In the genomic region with DNA sequence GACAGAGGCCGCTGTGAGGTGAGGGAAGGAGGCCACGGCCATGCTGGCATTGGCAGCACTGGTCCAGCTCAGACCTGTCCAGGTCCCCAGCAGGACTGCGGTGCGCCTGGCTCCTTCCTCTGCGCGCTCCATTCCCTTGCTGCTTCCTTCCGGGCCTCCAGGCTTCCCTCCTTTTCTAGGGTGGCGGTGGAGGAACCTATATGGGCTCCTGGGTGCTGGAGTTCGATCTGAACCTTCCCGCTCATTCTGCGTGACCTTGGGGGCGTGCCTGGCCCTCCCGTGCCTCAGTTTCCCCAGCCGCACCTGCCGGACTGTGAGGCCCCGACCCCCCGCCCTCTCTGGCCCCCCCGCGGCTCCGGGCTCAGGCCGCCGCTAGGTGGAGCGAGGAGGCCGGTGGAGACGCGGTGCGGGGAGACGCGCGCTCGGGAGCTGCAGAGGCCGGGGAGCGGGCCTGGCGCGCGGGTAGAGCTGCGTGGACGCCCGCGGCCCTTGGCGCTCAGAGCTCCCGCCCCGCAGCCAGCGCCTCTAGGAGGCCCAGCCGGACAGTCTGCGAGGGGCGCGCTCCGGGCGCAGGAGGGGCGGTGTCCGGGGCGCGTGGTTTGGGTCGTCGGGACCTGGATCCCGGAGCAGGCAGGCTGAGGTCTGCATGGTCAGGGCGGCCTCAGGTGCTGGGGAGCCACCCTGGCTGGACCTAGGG, we compare ENCODE assay signal across 8 cellular contexts. TPM values are rescaled to one million over a fixed set of nuclear protein-coding genes. Genes with fewer than 3 reads are reported as not detected.
DNase-seq lines count a peak whose midpoint lies in the region; ATAC-seq and TF ChIP-seq lines count a peak whose summit lies in the region.

No MANE protein-coding gene starts in this region.

- TF ChIP-seq CTCF in AG04449 (IDR thresholded peaks at IDR 0.05; ENCODE audit: insufficient read depth, low read length, missing control alignments): peak; percentile 77
- peak; percentile 86 for TF ChIP-seq CTCF in GM13977 (IDR thresholded peaks at IDR 0.05; ENCODE audit: extremely low read depth, insufficient read depth, missing control alignments)
- TF ChIP-seq CTCF in RWPE1 (conservative IDR thresholded peaks at IDR 0.05; ENCODE audit: low read depth): peak; percentile 80

- H3K27ac Mint-ChIP-seq in activated T-helper 2 cell treated with anti-CD3 and anti-CD28 coated beads, Interferon-gamma antibody, Interleukin-2, Interleukin-4, amounts not matched to agents 10 μg/mL and 5 μg/mL and 100 μg/mL, durations not matched to agents 14 hours and 24 hours and 36 hours: no peak overlapping the region

- DNase-seq in AG04449 (ENCODE audit: low read depth, low spot score): no peak
- peak; percentile 91 for DNase-seq in GM13977 (ENCODE audit: low spot score)
- peak; percentile 66 for DNase-seq in RWPE1 (ENCODE audit: low spot score)
- DNase-seq in caudate nucleus (lab: John Stamatoyannopoulos, UW): peak in 51 of 61 donors; percentile 5 to 67 (median 35)
- peak; percentile 15 for DNase-seq in kidney glomerular epithelial cell (lab: John Stamatoyannopoulos, UW)
- peak; percentile 19 to 24 for DNase-seq in stimulated activated CD8-positive, alpha-beta memory T cell treated with anti-CD3 and anti-CD28 coated beads, Interleukin-15, amount 100 ng/mL, for 48 hours (ENCODE audit: low read depth in 2 of 2)
- no peak for DNase-seq in activated T-helper 2 cell treated with anti-CD3 and anti-CD28 coated beads, Interferon-gamma antibody, Interleukin-2, Interleukin-4, amounts not matched to agents 10 μg/mL and 5 μg/mL and 100 μg/mL, durations not matched to agents 14 hours and 24 hours and 36 hours (ENCODE audit: low spot score)

- ATAC-seq in GM19035 (IDR thresholded peaks at IDR 0.05; ENCODE audit: unreplicated experiment): no peak

- POLR2A ChIA-PET in AG04449 (lab: Yijun Ruan, JAX): no interaction called here
- POLR2A ChIA-PET in RWPE1 (lab: Yijun Ruan, JAX; ENCODE audit: low non-redundant PET): no interaction called here

- peaks cover 14% of the 10 kb centered on the region for H3K27me3 Mint-ChIP-seq in activated T-helper 2 cell treated with anti-CD3 and anti-CD28 coated beads, Interferon-gamma antibody, Interleukin-2, Interleukin-4, amounts not matched to agents 10 μg/mL and 5 μg/mL and 100 μg/mL, durations not matched to agents 14 hours and 24 hours and 36 hours (ENCODE audit: low read depth)

- H3K9me3 Mint-ChIP-seq in activated T-helper 2 cell treated with anti-CD3 and anti-CD28 coated beads, Interferon-gamma antibody, Interleukin-2, Interleukin-4, amounts not matched to agents 10 μg/mL and 5 μg/mL and 100 μg/mL, durations not matched to agents 14 hours and 24 hours and 36 hours: no peaks in the 10 kb centered on the region

- peak overlapping the region; percentile 20; the same call in 1 of the 2 replicates for H3K4me3 ChIP-seq in AG04449 (ENCODE audit: low read depth, low read length)

- H3K4me3 Mint-ChIP-seq in activated T-helper 2 cell treated with anti-CD3 and anti-CD28 coated beads, Interferon-gamma antibody, Interleukin-2, Interleukin-4, amounts not matched to agents 10 μg/mL and 5 μg/mL and 100 μg/mL, durations not matched to agents 14 hours and 24 hours and 36 hours (ENCODE audit: low read depth): no peak overlapping the region

- no peaks in the 10 kb centered on the region for H3K36me3 Mint-ChIP-seq in activated T-helper 2 cell treated with anti-CD3 and anti-CD28 coated beads, Interferon-gamma antibody, Interleukin-2, Interleukin-4, amounts not matched to agents 10 μg/mL and 5 μg/mL and 100 μg/mL, durations not matched to agents 14 hours and 24 hours and 36 hours (ENCODE audit: low read depth)

- intact Hi-C loops in activated T-helper 2 cell treated with anti-CD3 and anti-CD28 coated beads, Interferon-gamma antibody, Interleukin-2, Interleukin-4, amounts not matched to agents 10 μg/mL and 5 μg/mL and 100 μg/mL, durations not matched to agents 14 hours and 24 hours and 36 hours (cut with micrococcal nuclease): no loop called here

- H3K4me1 Mint-ChIP-seq in activated T-helper 2 cell treated with anti-CD3 and anti-CD28 coated beads, Interferon-gamma antibody, Interleukin-2, Interleukin-4, amounts not matched to agents 10 μg/mL and 5 μg/mL and 100 μg/mL, durations not matched to agents 14 hours and 24 hours and 36 hours (ENCODE audit: low read depth): no peaks in the 10 kb centered on the region

- H3K27ac ChIP-seq in RWPE1: peak overlapping the region; percentile 92
- H3K27ac ChIP-seq in caudate nucleus (ENCODE audit: low read depth, low read length): no peak overlapping the region

- in situ Hi-C loops in GM13977 (cut with MboI; ENCODE audit: low pct_unique_long_range_greater_than_20kb, low sequenced_read_pairs, unreplicated experiment): no loop called here

- CTCF ChIA-PET in AG04449 (lab: Yijun Ruan, JAX): interaction anchor here (0.6 to 3.2 kb wide), 18 partner anchors 9 to 135 kb away, joined by 3 to 18 read pairs (median 5); a partner anchor contains a TSS
- CTCF ChIA-PET in RWPE1 (lab: Yijun Ruan, JAX): interaction anchor here (0.6 to 1.6 kb wide), 12 partner anchors 9 to 319 kb away, joined by 3 to 8 read pairs (median 3); no protein-coding TSS in a partner anchor

RNA-seq across cellular contexts. Expression of a gene that starts 29.9 kb away (rescaled TPM):
- total RNA-seq in activated T-helper 2 cell treated with anti-CD3 and anti-CD28 coated beads, Interferon-gamma antibody, Interleukin-2, Interleukin-4, amounts not matched to agents 10 μg/mL and 5 μg/mL and 100 μg/mL, durations not matched to agents 14 hours and 24 hours and 36 hours: not detected in 2 replicates

RNA-seq across cellular contexts. Expression of a gene that starts 40.3 kb away (rescaled TPM):
- total RNA-seq in activated T-helper 2 cell treated with anti-CD3 and anti-CD28 coated beads, Interferon-gamma antibody, Interleukin-2, Interleukin-4, amounts not matched to agents 10 μg/mL and 5 μg/mL and 100 μg/mL, durations not matched to agents 14 hours and 24 hours and 36 hours: 91.7 and 99.4 TPM in 2 replicates

RNA-seq across cellular contexts. Expression of a gene that starts 46.5 kb away (rescaled TPM):
- total RNA-seq in activated T-helper 2 cell treated with anti-CD3 and anti-CD28 coated beads, Interferon-gamma antibody, Interleukin-2, Interleukin-4, amounts not matched to agents 10 μg/mL and 5 μg/mL and 100 μg/mL, durations not matched to agents 14 hours and 24 hours and 36 hours: 214 and 226 TPM in 2 replicates

Comparison
In these comparisons a context has a peak if more than half of its experiments do, and no peak if none do; other contexts are left out.
1. DNase-seq: peak in GM13977 (single experiment), RWPE1 (single experiment), caudate nucleus (51 of 61), kidney glomerular epithelial cell (single experiment) and stimulated activated CD8-positive, alpha-beta memory T cell treated with anti-CD3 and anti-CD28 coated beads, Interleukin-15, amount 100 ng/mL, for 48 hours (2 of 2); none in AG04449 (single experiment) and activated T-helper 2 cell treated with anti-CD3 and anti-CD28 coated beads, Interferon-gamma antibody, Interleukin-2, Interleukin-4, amounts not matched to agents 10 μg/mL and 5 μg/mL and 100 μg/mL, durations not matched to agents 14 hours and 24 hours and 36 hours (single experiment).
2. Peak in every context shown above with its lines, with median percentiles within 50 percentile points of each other: CTCF ChIP-seq.